Comparison of ENCODE assay signal across 15 cellular contexts in the genomic region with DNA sequence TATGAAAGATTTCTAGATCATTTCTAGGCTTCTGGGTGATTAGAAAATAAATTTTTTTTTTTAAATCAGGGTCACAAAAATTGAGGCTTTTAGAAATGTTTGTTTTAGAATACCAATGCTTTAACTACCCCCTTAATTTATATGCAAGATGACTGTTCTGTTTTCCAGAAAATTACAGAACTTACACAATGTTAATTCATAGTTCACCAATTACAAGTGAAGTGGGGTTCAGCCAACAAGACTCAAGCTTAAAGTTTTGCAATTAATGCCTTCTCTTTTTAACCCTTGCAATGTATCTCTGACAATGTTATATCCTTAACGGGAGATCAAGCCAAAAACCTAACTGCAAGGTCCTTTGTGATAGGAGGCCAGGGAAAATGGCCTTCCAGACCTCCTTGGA. TPM values are rescaled to one million over a fixed set of nuclear protein-coding genes. Genes with fewer than 3 reads are reported as not detected.
DNase-seq lines count a peak whose midpoint lies in the region; ATAC-seq and TF ChIP-seq lines count a peak whose summit lies in the region.
"Had no signal": no experiment of that assay in that cellular context is flagged by ENCODE, and none has a peak within 500 bp of the region (broad histone marks: within the 10 kb centered on the region; RNA-seq: fewer than 3 reads in every experiment).

No MANE protein-coding gene starts in this region.

- ATAC-seq in GM18519 (IDR thresholded peaks at IDR 0.05; ENCODE audit: low FRiP score, unreplicated experiment) = no peak
- ATAC-seq in HG03095 (IDR thresholded peaks at IDR 0.05; ENCODE audit: unreplicated experiment) = no peak
- ATAC-seq: activated naive CD8-positive, alpha-beta T cell treated with anti-CD3 and anti-CD28 coated beads, Interleukin-2, amount 50 U/mL, for 24 hours had no signal

- H3K4me3 ChIP-seq in AG10803 (ENCODE audit: low read length) = no peak overlapping the region
- peak overlapping the region; percentile 18 to 66 (median 64) for H3K4me3 ChIP-seq in sigmoid colon

- no peak for TF ChIP-seq POLR2A in sigmoid colon (IDR thresholded peaks at IDR 0.05)

- DNase-seq in AG10803 (ENCODE audit: low read depth) = peak; percentile 50
- DNase-seq in RWPE1 (ENCODE audit: low spot score) = no peak
- peak; percentile 35 for DNase-seq in fibroblast of peridontal ligament (ENCODE audit: extremely low read depth)
- no peak for DNase-seq in sigmoid colon
- no peak for DNase-seq in cerebellar nuclear complex (lab: John Stamatoyannopoulos, UW)
- DNase-seq in NCI-H187 treated with DMSO at 0.1 percent for 48 hours (lab: John Stamatoyannopoulos, UW) = no peak
- DNase-seq: DMS79, nephron progenitor cell had no signal

- intact Hi-C loops in sigmoid colon (cut with DNase I) = loop anchor here (2.0 kb wide), 1 partner anchor 112 kb away; no protein-coding TSS in a partner anchor

- peaks cover 18 to 35% (median 26%) of the 10 kb centered on the region in 4 donors for H3K36me3 ChIP-seq in sigmoid colon

- no peaks in the 10 kb centered on the region for H3K27me3 ChIP-seq in sigmoid colon

- POLR2A ChIA-PET in RWPE1 (lab: Yijun Ruan, JAX; ENCODE audit: low non-redundant PET) = interaction anchor here (0.6 kb wide), 1 partner anchor 321 kb away, joined by 3 read pairs; no protein-coding TSS in a partner anchor

- peaks cover 0 to 85% (median 74%) of the 10 kb centered on the region in 4 donors for H3K4me1 ChIP-seq in sigmoid colon

- CTCF ChIA-PET in RWPE1 (lab: Yijun Ruan, JAX) = interaction anchor here (0.6 to 1.6 kb wide), 4 partner anchors 138 to 212 kb away, joined by 3 to 4 read pairs (median 3); no protein-coding TSS in a partner anchor

- no peaks in the 10 kb centered on the region for H3K9me3 ChIP-seq in sigmoid colon

- no peak for TF ChIP-seq CTCF in AG10803 (conservative IDR thresholded peaks at IDR 0.05; ENCODE audit: low read length)
- TF ChIP-seq CTCF in RWPE1 (conservative IDR thresholded peaks at IDR 0.05; ENCODE audit: low read depth) = no peak
- no peak for TF ChIP-seq CTCF in sigmoid colon (IDR thresholded peaks at IDR 0.05)

- H3K27ac ChIP-seq in RWPE1 (peak overlapping the region; percentile 90), sigmoid colon (peak overlapping the region; percentile 87 to 96 (median 91))

- WGBS in sigmoid colon, 2 donors = 49 to 84% methylated on average over 1 of the region's 1 CpG

- TF ChIP-seq EP300 in sigmoid colon (IDR thresholded peaks at IDR 0.05) = no peak

RNA-seq across cellular contexts. Expression of gene PRELP, which starts 5.6 kb away (rescaled TPM):
- total RNA-seq in sigmoid colon = 100 to 1,000 TPM in 1 of 4 donors, 10 to 100 TPM in 3; 45.7 to 133 (median 77.9) TPM
- 10 to 100 TPM in 1 of 3 donors, 1 to 10 TPM in 1, under 1 TPM in 1; 0.92 to 15.1 (median 7.2) TPM for polyA plus RNA-seq in sigmoid colon
- total RNA-seq: dermis blood vessel endothelial cell; T-helper 2 cell treated with Interferon-gamma antibody and Interleukin-4, amounts not matched to agents 100 ng/mL and 5 ng/mL, for 36 hours had no signal

RNA-seq across cellular contexts. Expression of gene OPTC, which starts 12.8 kb away (rescaled TPM):
- not detected for total RNA-seq in sigmoid colon
- not detected for polyA plus RNA-seq in sigmoid colon
- total RNA-seq: activated T-cell treated with anti-CD3 and anti-CD28 coated beads, Interleukin-2, amount 50 U/mL, for 4 hours; dermis blood vessel endothelial cell; T-helper 2 cell treated with Interferon-gamma antibody and Interleukin-4, amounts not matched to agents 100 ng/mL and 5 ng/mL, for 36 hours; ureter had no signal

Comparison
In these comparisons a context has a peak if more than half of its experiments do, and no peak if none do; other contexts are left out.
1. DNase-seq: peak in AG10803 (single experiment) and fibroblast of peridontal ligament (single experiment); none in RWPE1 (single experiment), sigmoid colon (single experiment), cerebellar nuclear complex (0 of 2) and NCI-H187 treated with DMSO at 0.1 percent for 48 hours (single experiment).